17 cellular contexts compared by ENCODE assay signal in genomic region chr13:101714195-101714594, GRCh38.
DNase-seq lines count a peak whose midpoint lies in the region; FAIRE-seq and TF ChIP-seq lines count a peak whose summit lies in the region.
"Had no signal": no experiment of that assay in that cellular context is flagged by ENCODE, and none has a peak within 500 bp of the region (broad histone marks: within the 10 kb centered on the region; RNA-seq: fewer than 3 reads in every experiment).

No MANE protein-coding gene starts in this region.

- POLR2A ChIA-PET in Caco-2 (lab: Charles Lee), result no interaction called here

- intact Hi-C loops in posterior cingulate gyrus (cut with DNase I) (no loop called here), Caco-2 (cut with micrococcal nuclease; ENCODE audit: unreplicated experiment) (no loop called here)

- CTCF ChIA-PET in Caco-2 (lab: Charles Lee), result no interaction called here

- BruUV-seq in Caco-2 (replicated peaks; lab: Mats Ljungman, UMichigan), result no TSS peak

- no peaks in the 10 kb centered on the region for H3K27me3 Mint-ChIP-seq in Caco-2 (ENCODE audit: insufficient read depth, unreplicated experiment)

- TF ChIP-seq POLR2A in H54 (IDR thresholded peaks at IDR 0.05; ENCODE audit: low read depth, low read length), result no peak

- no peaks in the 10 kb centered on the region for H3K9me3 Mint-ChIP-seq in Caco-2 (ENCODE audit: unreplicated experiment)
- H3K9me3 Mint-ChIP-seq: CD8-positive, alpha-beta memory T cell had no signal

- H3K27ac ChIP-seq in WERI-Rb-1 (no peak overlapping the region), GM23248 (no peak overlapping the region)
- H3K27ac ChIP-seq: BLaER1, HL-60 had no signal

- no peaks in the 10 kb centered on the region for H3K9me2 ChIP-seq in GM23248 (ENCODE audit: insufficient read depth)

- no peak overlapping the region for H2AFZ ChIP-seq in GM23248

- no peak overlapping the region for H3K4me3 ChIP-seq in Caco-2 (ENCODE audit: low read depth, low read length)
- H3K4me3 ChIP-seq in WERI-Rb-1 (ENCODE audit: low read depth, low read length), result no peak overlapping the region
- H3K4me3 ChIP-seq in GM23248, result no peak overlapping the region
- H3K4me3 ChIP-seq: BLaER1 had no signal

- H4K20me1 ChIP-seq in GM23248 (ENCODE audit: insufficient read depth), result no peaks in the 10 kb centered on the region
- H4K20me1 ChIP-seq: BLaER1 had no signal

- peaks cover 6% of the 10 kb centered on the region for H3F3A ChIP-seq in GM23248 (ENCODE audit: insufficient read depth)

- no peaks in the 10 kb centered on the region for H3K27me3 ChIP-seq in Caco-2 (replicated peaks; ENCODE audit: control insufficient read depth, insufficient read depth, low read length)
- no peaks in the 10 kb centered on the region for H3K27me3 ChIP-seq in WERI-Rb-1 (ENCODE audit: insufficient read depth, low read depth, severe bottlenecking)
- no peaks in the 10 kb centered on the region for H3K27me3 ChIP-seq in GM23248 (replicated peaks; ENCODE audit: insufficient read depth)
- H3K27me3 ChIP-seq: BLaER1 had no signal

- DNase-seq in H54 (ENCODE audit: insufficient read length, low spot score) (no peak), NCI-H146 treated with DMSO at 0.1 percent for 48 hours (lab: John Stamatoyannopoulos, UW; ENCODE audit: unreplicated experiment) (peak; percentile 79), NCI-H69 (lab: John Stamatoyannopoulos, UW) (peak; percentile 95), SHP77 treated with DMSO at 0.1 percent for 48 hours (lab: John Stamatoyannopoulos, UW) (peak; percentile 64), posterior cingulate gyrus (no peak), Caco-2 (no peak), WERI-Rb-1 (no peak), GM23248 (no peak)
- DNase-seq: 8988T; AML-193; CD8-positive, alpha-beta memory T cell; DMS79 treated with DMSO at 0.1 percent for 48 hours; EL; GDM1 had no signal

- H3K4me3 Mint-ChIP-seq in Caco-2 (ENCODE audit: unreplicated experiment), result no peak overlapping the region
- H3K4me3 Mint-ChIP-seq: CD8-positive, alpha-beta memory T cell had no signal

- H3K9me3 ChIP-seq in Caco-2, result no peaks in the 10 kb centered on the region
- H3K9me3 ChIP-seq in WERI-Rb-1 (ENCODE audit: severe bottlenecking), result no peaks in the 10 kb centered on the region
- H3K9me3 ChIP-seq in GM23248 (ENCODE audit: low read depth), result no peaks in the 10 kb centered on the region
- H3K9me3 ChIP-seq: BLaER1 had no signal

- TF ChIP-seq CTCF in Caco-2 (IDR thresholded peaks at IDR 0.05; ENCODE audit: insufficient read depth in 1 of 2, low read depth in 1 of 2, low read length in 1 of 2, severe bottlenecking in 1 of 2, unreplicated experiment in 1 of 2) (no peak), WERI-Rb-1 (IDR thresholded peaks at IDR 0.05; ENCODE audit: low read depth, low read length) (no peak)

- H3K79me2 ChIP-seq in GM23248 (ENCODE audit: insufficient read depth), result no peaks in the 10 kb centered on the region

- no peaks in the 10 kb centered on the region for H3K36me3 ChIP-seq in Caco-2 (ENCODE audit: control insufficient read depth, insufficient read depth, low read length)
- no peaks in the 10 kb centered on the region for H3K36me3 ChIP-seq in WERI-Rb-1
- peaks cover 82% of the 10 kb centered on the region for H3K36me3 ChIP-seq in GM23248 (ENCODE audit: low read depth)
- H3K36me3 ChIP-seq: BLaER1 had no signal

- no peak overlapping the region for H3K27ac Mint-ChIP-seq in Caco-2 (ENCODE audit: unreplicated experiment)
- H3K27ac Mint-ChIP-seq: CD8-positive, alpha-beta memory T cell had no signal

- H3K4me2 ChIP-seq in GM23248 (ENCODE audit: unreplicated experiment), result no peak overlapping the region
- H3K4me2 ChIP-seq: BLaER1 had no signal

- no peaks in the 10 kb centered on the region for H3K36me3 Mint-ChIP-seq in Caco-2 (ENCODE audit: insufficient read depth, unreplicated experiment)
- H3K36me3 Mint-ChIP-seq: CD8-positive, alpha-beta memory T cell had no signal

- peak; percentile 70 for FAIRE-seq in H54 (lab: Jason Lieb, UNC)
- FAIRE-seq: GM19239 had no signal

- no peaks in the 10 kb centered on the region for H3K4me1 ChIP-seq in Caco-2
- H3K4me1 ChIP-seq in GM23248 (ENCODE audit: insufficient read depth), result no peaks in the 10 kb centered on the region
- H3K4me1 ChIP-seq: BLaER1 had no signal

- no peak overlapping the region for H3K9ac ChIP-seq in GM23248
- H3K9ac ChIP-seq: BLaER1 had no signal

- in situ Hi-C loops in GM23248 (cut with MboI), result no loop called here

- no peaks in the 10 kb centered on the region for H3K4me1 Mint-ChIP-seq in Caco-2 (ENCODE audit: low read depth, unreplicated experiment)
- H3K4me1 Mint-ChIP-seq: CD8-positive, alpha-beta memory T cell had no signal

- 97 to 99% methylated on average over 3 of the region's 3 CpGs for WGBS in GM23248 (ENCODE audit: low coverage in 1 of 2, low lambda C conversion rate in 2 of 2, missing lambda C conversion rate in 2 of 2), 2 experiments

Comparison
In these comparisons a context has a peak if more than half of its experiments do, and no peak if none do; other contexts are left out.
1. DNase-seq: peak in NCI-H146 treated with DMSO at 0.1 percent for 48 hours (single experiment), NCI-H69 (single experiment) and SHP77 treated with DMSO at 0.1 percent for 48 hours (single experiment); none in H54 (single experiment), posterior cingulate gyrus (0 of 10), Caco-2 (0 of 2), WERI-Rb-1 (single experiment) and GM23248 (single experiment).